ENCODE assay signal across 9 cellular contexts in genomic region chr12:92546826-92547348, GRCh38.
DNase-seq lines count a peak whose midpoint lies in the region; ATAC-seq, FAIRE-seq and TF ChIP-seq lines count a peak whose summit lies in the region.
"Had no signal": no experiment of that assay in that cellular context is flagged by ENCODE, and none has a peak within 500 bp of the region (broad histone marks: within the 10 kb centered on the region; RNA-seq: fewer than 3 reads in every experiment).

No MANE protein-coding gene starts in this region.

- H3K36me3 ChIP-seq in pancreas, result no peaks in the 10 kb centered on the region

- no peak overlapping the region for H3K4me3 Mint-ChIP-seq in immature natural killer cell
- H3K4me3 Mint-ChIP-seq: brain had no signal

- H3K9me3 Mint-ChIP-seq in immature natural killer cell, result peaks cover 0 to 4% (median 0%) of the 10 kb centered on the region in 6 donors

- H3K27ac Mint-ChIP-seq in immature natural killer cell, result no peak overlapping the region

- ATAC-seq in GM19324 (IDR thresholded peaks at IDR 0.05; ENCODE audit: low FRiP score, unreplicated experiment) (peak; percentile 72), HG02678 (IDR thresholded peaks at IDR 0.05; ENCODE audit: unreplicated experiment) (peak; percentile 75), HG03571 (IDR thresholded peaks at IDR 0.05; ENCODE audit: unreplicated experiment) (peak; percentile 79), pancreas (peak; percentile 25 to 46 (median 30)), HG02885 (IDR thresholded peaks at IDR 0.05; ENCODE audit: poor library complexity, unreplicated experiment) (no peak)

- no peak for DNase-seq in pancreas
- DNase-seq in NCI-H774 (lab: John Stamatoyannopoulos, UW), result no peak
- no peak for DNase-seq in immature natural killer cell
- DNase-seq in activated CD4-positive, alpha-beta T cell treated with anti-CD3 and anti-CD28 coated beads for 48 hours, result no peak

- H3K27ac ChIP-seq in pancreas, result peak overlapping the region in 3 of 4 donors; percentile 52 to 81 (median 67)

- intact Hi-C loops in pancreas (cut with DNase I), result no loop called here

- no peak for TF ChIP-seq CTCF in pancreas (IDR thresholded peaks at IDR 0.05)

- H3K27me3 ChIP-seq in pancreas, result no peaks in the 10 kb centered on the region

- peaks cover 27 to 28% of the 10 kb centered on the region in 2 donors for H3K4me1 Mint-ChIP-seq in immature natural killer cell

- no peaks in the 10 kb centered on the region for H3K27me3 Mint-ChIP-seq in immature natural killer cell (ENCODE audit: low read depth in 3 of 3)

- H3K9me3 ChIP-seq in pancreas, result no peaks in the 10 kb centered on the region

- peaks cover 47 to 64% (median 55%) of the 10 kb centered on the region in 3 donors for H3K4me1 ChIP-seq in pancreas

- no peak overlapping the region for H3K4me3 ChIP-seq in pancreas

- no peak for FAIRE-seq in pancreas (lab: Jason Lieb, UNC)

- H3K36me3 Mint-ChIP-seq in immature natural killer cell, result peaks cover 0 to 18% (median 4%) of the 10 kb centered on the region in 3 donors
- H3K36me3 Mint-ChIP-seq: brain had no signal
